ENCODE assay signal across 27 cellular contexts in genomic region chr14:80792756-80793155, GRCh38.
"Had no signal": no experiment of that assay in that cellular context is flagged by ENCODE, and none has a peak within 500 bp of the region (broad histone marks: within the 10 kb centered on the region; RNA-seq: fewer than 3 reads in every experiment).

No MANE protein-coding gene starts in this region.

- H3K27me3 ChIP-seq: breast epithelium, Peyer's patch, SJCRH30 had no signal

- H3K4me3 ChIP-seq: breast epithelium, Peyer's patch, SJCRH30 had no signal

- H3K9me3 ChIP-seq: breast epithelium, Peyer's patch, SJCRH30, SK-N-SH had no signal

- H3K27ac Mint-ChIP-seq: activated CD4-positive, alpha-beta memory T cell treated with anti-CD3 and anti-CD28 coated beads, Interleukin-2, amount 10 ng/mL, durations not matched to agents 7 days and 5 days; activated CD4-positive, alpha-beta T cell treated with anti-CD3 and anti-CD28 coated beads for 36 hours; activated naive CD4-positive, alpha-beta T cell treated with anti-CD3 and anti-CD28 coated beads, Interleukin-2, amount 10 ng/mL, durations not matched to agents 7 days and 5 days; activated naive CD8-positive, alpha-beta T cell treated with anti-CD3 and anti-CD28 coated beads for 36 hours; activated T-helper 17 cell treated with anti-CD3 and anti-CD28 coated beads, Interleukin-2, amount 50 U/mL, for 72 hours had no signal

- H3K27ac ChIP-seq: breast epithelium, Peyer's patch, RWPE1, SJCRH30, VCaP had no signal

- H3K9me3 Mint-ChIP-seq: activated CD4-positive, alpha-beta memory T cell treated with anti-CD3 and anti-CD28 coated beads, Interleukin-2, amount 10 ng/mL, durations not matched to agents 7 days and 5 days; activated naive CD4-positive, alpha-beta T cell treated with anti-CD3 and anti-CD28 coated beads, Interleukin-2, amount 10 ng/mL, durations not matched to agents 7 days and 5 days; activated naive CD8-positive, alpha-beta T cell treated with anti-CD3 and anti-CD28 coated beads for 36 hours; activated T-helper 17 cell treated with anti-CD3 and anti-CD28 coated beads, Interleukin-2, amount 50 U/mL, for 72 hours had no signal

- H3K9ac ChIP-seq: SK-N-SH had no signal

- DNase-seq: activated CD4-positive, alpha-beta memory T cell treated with anti-CD3 and anti-CD28 coated beads, Interleukin-2, amount 10 ng/mL, durations not matched to agents 7 days and 5 days; activated CD4-positive, alpha-beta T cell treated with anti-CD3 and anti-CD28 coated beads for 36 hours; activated CD4-positive, alpha-beta T cell treated with anti-CD3 and anti-CD28 coated beads, Interleukin-2, amount 50 U/mL, for 1 hour; activated gamma-delta T cell; activated naive CD4-positive, alpha-beta T cell treated with anti-CD3 and anti-CD28 coated beads, Interleukin-2, amount 10 ng/mL, durations not matched to agents 7 days and 5 days; activated naive CD8-positive, alpha-beta T cell treated with anti-CD3 and anti-CD28 coated beads for 36 hours; activated T-cell treated with anti-CD3 and anti-CD28 coated beads for 4 hours; activated T-cell treated with anti-CD3 and anti-CD28 coated beads, Interleukin-2, amount 50 U/mL, for 48 hours; aorta; central memory CD4-positive, alpha-beta T cell; Karpas-422; MM.1S; NCI-H1105; NCI-H1436; NCI-H1694 treated with DMSO at 0.1 percent for 48 hours; NCI-H2029 treated with DMSO at 0.1 percent for 48 hours; NCI-H510A treated with DMSO at 0.1 percent for 48 hours; NCI-H69; Peyer's patch; Right ventricle myocardium superior; SJCRH30; SK-N-SH; T-helper 1 cell had no signal

- H3K4me1 Mint-ChIP-seq: activated CD4-positive, alpha-beta memory T cell treated with anti-CD3 and anti-CD28 coated beads, Interleukin-2, amount 10 ng/mL, durations not matched to agents 7 days and 5 days; activated CD4-positive, alpha-beta T cell treated with anti-CD3 and anti-CD28 coated beads for 36 hours; activated naive CD4-positive, alpha-beta T cell treated with anti-CD3 and anti-CD28 coated beads, Interleukin-2, amount 10 ng/mL, durations not matched to agents 7 days and 5 days; activated naive CD8-positive, alpha-beta T cell treated with anti-CD3 and anti-CD28 coated beads for 36 hours; activated T-helper 17 cell treated with anti-CD3 and anti-CD28 coated beads, Interleukin-2, amount 50 U/mL, for 72 hours had no signal

- H3K4me3 Mint-ChIP-seq: activated CD4-positive, alpha-beta memory T cell treated with anti-CD3 and anti-CD28 coated beads, Interleukin-2, amount 10 ng/mL, durations not matched to agents 7 days and 5 days; activated CD4-positive, alpha-beta T cell treated with anti-CD3 and anti-CD28 coated beads for 36 hours; activated naive CD4-positive, alpha-beta T cell treated with anti-CD3 and anti-CD28 coated beads, Interleukin-2, amount 10 ng/mL, durations not matched to agents 7 days and 5 days; activated naive CD8-positive, alpha-beta T cell treated with anti-CD3 and anti-CD28 coated beads for 36 hours; activated T-helper 17 cell treated with anti-CD3 and anti-CD28 coated beads, Interleukin-2, amount 50 U/mL, for 72 hours had no signal

- H3K4me2 ChIP-seq: SK-N-SH had no signal

- H3K4me1 ChIP-seq: breast epithelium, Peyer's patch, SJCRH30 had no signal

- H3K27me3 Mint-ChIP-seq: activated CD4-positive, alpha-beta memory T cell treated with anti-CD3 and anti-CD28 coated beads, Interleukin-2, amount 10 ng/mL, durations not matched to agents 7 days and 5 days; activated CD4-positive, alpha-beta T cell treated with anti-CD3 and anti-CD28 coated beads for 36 hours; activated naive CD4-positive, alpha-beta T cell treated with anti-CD3 and anti-CD28 coated beads, Interleukin-2, amount 10 ng/mL, durations not matched to agents 7 days and 5 days; activated naive CD8-positive, alpha-beta T cell treated with anti-CD3 and anti-CD28 coated beads for 36 hours; activated T-helper 17 cell treated with anti-CD3 and anti-CD28 coated beads, Interleukin-2, amount 50 U/mL, for 72 hours had no signal

- H3K36me3 ChIP-seq: breast epithelium, Peyer's patch had no signal
